17 cellular contexts compared by ENCODE assay signal in the genomic region with DNA sequence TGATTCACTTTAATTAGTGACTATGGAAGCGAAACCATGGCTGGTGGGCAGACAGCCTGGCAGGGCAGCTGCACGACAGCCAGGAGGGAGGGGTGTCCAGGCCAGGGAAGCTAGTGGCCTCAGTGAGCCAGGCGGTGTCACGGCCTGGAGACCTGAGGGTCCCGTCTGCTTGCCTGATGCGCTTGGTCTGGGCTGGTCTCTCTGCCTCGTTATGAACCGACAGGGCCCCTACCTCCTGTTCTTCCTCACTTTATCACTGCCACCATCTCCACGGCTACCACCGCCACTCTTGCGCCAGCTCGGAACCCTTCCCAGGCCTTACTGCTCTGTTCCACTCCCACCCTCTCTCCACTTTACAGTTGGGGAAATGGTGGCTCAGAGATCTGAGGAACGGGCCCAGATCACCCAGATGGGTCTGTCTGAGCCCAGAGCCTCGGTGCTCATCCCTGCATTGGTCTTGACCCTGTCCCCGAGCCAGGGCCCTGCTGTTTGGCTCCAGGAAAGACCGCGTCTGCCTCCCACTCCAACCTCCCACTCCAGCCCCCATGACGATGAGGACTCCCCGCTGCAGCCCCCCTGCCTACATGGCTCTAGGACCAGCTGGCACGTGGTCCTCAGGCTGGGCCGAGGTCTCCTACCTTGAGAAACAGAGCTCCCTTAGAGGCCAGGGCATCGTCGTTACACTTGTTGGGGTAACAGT. TPM values are rescaled to one million over a fixed set of nuclear protein-coding genes. Genes with fewer than 3 reads are reported as not detected.
DNase-seq lines count a peak whose midpoint lies in the region; ATAC-seq and TF ChIP-seq lines count a peak whose summit lies in the region.
"Had no signal": no experiment of that assay in that cellular context is flagged by ENCODE, and none has a peak within 500 bp of the region (broad histone marks: within the 10 kb centered on the region; RNA-seq: fewer than 3 reads in every experiment).

No MANE protein-coding gene starts in this region.

- no peak for DNase-seq in activated naive CD4-positive, alpha-beta T cell treated with anti-CD3 and anti-CD28 coated beads, Interleukin-2, amount 10 ng/mL, durations not matched to agents 7 days and 5 days
- no peak for DNase-seq in activated naive CD4-positive, alpha-beta T cell treated with anti-CD3 and anti-CD28 coated beads for 36 hours
- DNase-seq in chondrocyte (ENCODE audit: low spot score) (peak; percentile 70), spleen (no peak), dermis blood vessel endothelial cell (no peak), NCI-H1105 treated with DMSO at 0.1 percent for 48 hours (lab: John Stamatoyannopoulos, UW) (no peak)
- DNase-seq: amniotic stem cell; cerebellar nuclear complex; foreskin fibroblast; left cardiac atrium; NCI-H2171 treated with DMSO at 0.1 percent for 48 hours; NK-92 treated with Interleukin-12 subunit alpha and Interleukin-12 subunit beta, amount 100 ng/mL, for 24 hours; T-helper 17 cell; testis had no signal

- no peaks in the 10 kb centered on the region for H3K27me3 ChIP-seq in Loucy (ENCODE audit: insufficient read depth, low read length, poor library complexity, severe bottlenecking)
- peaks cover 0 to 14% (median 0%) of the 10 kb centered on the region in 7 donors for H3K27me3 ChIP-seq in spleen (replicated peaks in 1 of 7)
- H3K27me3 ChIP-seq: pancreas, testis had no signal

- TF ChIP-seq POLR2A in spleen (IDR thresholded peaks at IDR 0.05): no peak

- peaks cover 50% of the 10 kb centered on the region for H3K4me1 ChIP-seq in Loucy (ENCODE audit: insufficient read depth, low read length, poor library complexity, severe bottlenecking)
- H3K4me1 ChIP-seq in spleen: peaks cover 13 to 59% (median 40%) of the 10 kb centered on the region in 6 donors
- H3K4me1 ChIP-seq: pancreas had no signal

- no peak for ATAC-seq in GM18519 (IDR thresholded peaks at IDR 0.05; ENCODE audit: low FRiP score, unreplicated experiment)
- ATAC-seq: left cardiac atrium, pancreas had no signal

- peak overlapping the region; percentile 78 for H3K4me2 ChIP-seq in Loucy (ENCODE audit: low read depth, low read length, poor library complexity, severe bottlenecking)

- H3K79me2 ChIP-seq in Loucy (ENCODE audit: insufficient read depth, low read length): no peaks in the 10 kb centered on the region

- peak overlapping the region in 5 of 8 donors; percentile 28 to 73 (median 34) for H3K27ac ChIP-seq in spleen
- H3K27ac ChIP-seq: pancreas, testis had no signal

- peak overlapping the region; percentile 2 for H3K27ac Mint-ChIP-seq in activated naive CD4-positive, alpha-beta T cell treated with anti-CD3 and anti-CD28 coated beads, Interleukin-2, amount 10 ng/mL, durations not matched to agents 7 days and 5 days
- no peak overlapping the region for H3K27ac Mint-ChIP-seq in activated naive CD4-positive, alpha-beta T cell treated with anti-CD3 and anti-CD28 coated beads for 36 hours
- H3K27ac Mint-ChIP-seq in chondrocyte (ENCODE audit: unreplicated experiment): no peak overlapping the region
- H3K27ac Mint-ChIP-seq: T-helper 17 cell had no signal

- H3K4me1 Mint-ChIP-seq in activated naive CD4-positive, alpha-beta T cell treated with anti-CD3 and anti-CD28 coated beads, Interleukin-2, amount 10 ng/mL, durations not matched to agents 7 days and 5 days: peaks cover 48% of the 10 kb centered on the region
- H3K4me1 Mint-ChIP-seq in activated naive CD4-positive, alpha-beta T cell treated with anti-CD3 and anti-CD28 coated beads for 36 hours (ENCODE audit: low read depth): peaks cover 34% of the 10 kb centered on the region
- no peaks in the 10 kb centered on the region for H3K4me1 Mint-ChIP-seq in chondrocyte (ENCODE audit: low read depth)

- no peaks in the 10 kb centered on the region for H4K20me1 ChIP-seq in Loucy (ENCODE audit: insufficient read depth, low read length, poor library complexity, severe bottlenecking)

- CTCF ChIA-PET in activated naive CD4-positive, alpha-beta T cell treated with anti-CD3 and anti-CD28 coated beads, Interleukin-2, amount 10 ng/mL, durations not matched to agents 7 days and 5 days (lab: Charles Lee): interaction anchor here (0.6 to 2.8 kb wide), 6 partner anchors 13 to 142 kb away, joined by 3 to 15 read pairs (median 4); no protein-coding TSS in a partner anchor
- CTCF ChIA-PET in activated naive CD4-positive, alpha-beta T cell treated with anti-CD3 and anti-CD28 coated beads for 36 hours (lab: Charles Lee): interaction anchor here (0.5 to 2.6 kb wide), 8 partner anchors 12 to 779 kb away, joined by 3 to 9 read pairs (median 4); no protein-coding TSS in a partner anchor

- peak overlapping the region; percentile 18 for H3K4me3 ChIP-seq in Loucy (ENCODE audit: low read length, poor library complexity, severe bottlenecking)
- H3K4me3 ChIP-seq in spleen: peak overlapping the region in 2 of 8 donors; percentile 13 to 38
- H3K4me3 ChIP-seq: pancreas, testis had no signal

- H3K4me3 Mint-ChIP-seq in activated naive CD4-positive, alpha-beta T cell treated with anti-CD3 and anti-CD28 coated beads, Interleukin-2, amount 10 ng/mL, durations not matched to agents 7 days and 5 days: peak overlapping the region; percentile 3
- H3K4me3 Mint-ChIP-seq in activated naive CD4-positive, alpha-beta T cell treated with anti-CD3 and anti-CD28 coated beads for 36 hours: no peak overlapping the region
- no peak overlapping the region for H3K4me3 Mint-ChIP-seq in chondrocyte (ENCODE audit: unreplicated experiment)

- intact Hi-C loops in activated naive CD4-positive, alpha-beta T cell treated with anti-CD3 and anti-CD28 coated beads for 36 hours (cut with micrococcal nuclease): no loop called here
- intact Hi-C loops in spleen (cut with DNase I; ENCODE audit: low total_unique reads): no loop called here

- H3K9me3 ChIP-seq in Loucy (ENCODE audit: insufficient read depth, low read depth, low read length) (no peaks in the 10 kb centered on the region), spleen (no peaks in the 10 kb centered on the region)
- H3K9me3 ChIP-seq: pancreas, testis had no signal

- H3F3A ChIP-seq in Loucy (ENCODE audit: low read depth): 0 out of 2 replicates have a peak, but pooled peaks cover 3% of the 10 kb centered on the region

- H3K9me3 Mint-ChIP-seq in activated naive CD4-positive, alpha-beta T cell treated with anti-CD3 and anti-CD28 coated beads, Interleukin-2, amount 10 ng/mL, durations not matched to agents 7 days and 5 days: no peaks in the 10 kb centered on the region
- H3K9me3 Mint-ChIP-seq in activated naive CD4-positive, alpha-beta T cell treated with anti-CD3 and anti-CD28 coated beads for 36 hours: no peaks in the 10 kb centered on the region
- no peaks in the 10 kb centered on the region for H3K9me3 Mint-ChIP-seq in chondrocyte (ENCODE audit: low read depth)

- H3K36me3 ChIP-seq in Loucy (ENCODE audit: insufficient read depth, low read length): no peaks in the 10 kb centered on the region
- H3K36me3 ChIP-seq in spleen: no peaks in the 10 kb centered on the region
- H3K36me3 ChIP-seq: pancreas had no signal

- H3K36me3 Mint-ChIP-seq in activated naive CD4-positive, alpha-beta T cell treated with anti-CD3 and anti-CD28 coated beads, Interleukin-2, amount 10 ng/mL, durations not matched to agents 7 days and 5 days: no peaks in the 10 kb centered on the region
- no peaks in the 10 kb centered on the region for H3K36me3 Mint-ChIP-seq in activated naive CD4-positive, alpha-beta T cell treated with anti-CD3 and anti-CD28 coated beads for 36 hours (ENCODE audit: low read depth)
- H3K36me3 Mint-ChIP-seq in chondrocyte (ENCODE audit: low read depth): no peaks in the 10 kb centered on the region

- H3K9ac ChIP-seq in Loucy (ENCODE audit: low read depth, low read length, poor library complexity, severe bottlenecking): peak overlapping the region; percentile 60

- 72 to 82% (median 74%) methylated on average over 22 to 23 of the region's 23 CpGs for WGBS in spleen, 5 donors

- TF ChIP-seq CTCF in Loucy (conservative IDR thresholded peaks at IDR 0.05; ENCODE audit: low read length): no peak
- TF ChIP-seq CTCF in chondrocyte (IDR thresholded peaks at IDR 0.05): no peak
- TF ChIP-seq CTCF in spleen (IDR thresholded peaks at IDR 0.05 in 8 of 11, conservative IDR thresholded peaks at IDR 0.05 in 3 of 11): no peak

- H2AFZ ChIP-seq in Loucy (ENCODE audit: low read length): no peak overlapping the region

- H3K27me3 Mint-ChIP-seq in activated naive CD4-positive, alpha-beta T cell treated with anti-CD3 and anti-CD28 coated beads, Interleukin-2, amount 10 ng/mL, durations not matched to agents 7 days and 5 days: peaks cover 100% of the 10 kb centered on the region
- H3K27me3 Mint-ChIP-seq in activated naive CD4-positive, alpha-beta T cell treated with anti-CD3 and anti-CD28 coated beads for 36 hours (ENCODE audit: low read depth): peaks cover 3% of the 10 kb centered on the region
- H3K27me3 Mint-ChIP-seq in chondrocyte (ENCODE audit: low read depth): peaks cover 6% of the 10 kb centered on the region

- H3K9me2 ChIP-seq in Loucy (replicated peaks; ENCODE audit: low read depth, low read length): no peaks in the 10 kb centered on the region

RNA-seq across cellular contexts. Expression of a gene that starts 59.6 kb away (rescaled TPM):
- 10 to 100 TPM; 51.6 to 52.4 TPM for total RNA-seq in activated naive CD4-positive, alpha-beta T cell treated with anti-CD3 and anti-CD28 coated beads for 36 hours
- total RNA-seq in chondrocyte: 25.1 to 41.8 TPM (median 26.7 TPM) in 3 replicates
- 10 to 100 TPM; 31.9 to 66.4 (median 42.8) TPM for total RNA-seq in spleen
- 10 to 100 TPM; 25.0 to 48.2 (median 40.5) TPM for polyA plus RNA-seq in spleen
- 50.0 and 54.4 TPM in 2 replicates for total RNA-seq in dermis blood vessel endothelial cell

RNA-seq across cellular contexts. Expression of a gene that starts 59.6 kb away (rescaled TPM):
- 10 to 100 TPM; 23.0 to 26.4 TPM for total RNA-seq in activated naive CD4-positive, alpha-beta T cell treated with anti-CD3 and anti-CD28 coated beads for 36 hours
- total RNA-seq in chondrocyte (9.5 to 12.7 TPM (median 11.8 TPM) in 3 replicates), spleen (10 to 100 TPM; 17.6 to 30.6 (median 26.6) TPM), dermis blood vessel endothelial cell (13.3 and 15.5 TPM in 2 replicates)
- 10 to 100 TPM in 1 of 3 donors, 1 to 10 TPM in 2; 7.5 to 10.6 (median 8.5) TPM for polyA plus RNA-seq in spleen
